14 cellular contexts compared by ENCODE assay signal in genomic region chr3:41598329-41598728, GRCh38.
"Had no signal": no experiment of that assay in that cellular context is flagged by ENCODE, and none has a peak within 500 bp of the region (broad histone marks: within the 10 kb centered on the region; RNA-seq: fewer than 3 reads in every experiment).

No MANE protein-coding gene starts in this region.

- H3K27ac ChIP-seq: coronary artery, heart left ventricle, right atrium auricular region had no signal

- DNase-seq: effector CD4-positive, alpha-beta T cell; endodermal cell; erythroblast; heart left ventricle; hippocampal formation; left colon; mesendoderm; naive thymus-derived CD4-positive, alpha-beta T cell; small intestine; stimulated activated CD4-positive, alpha-beta T cell treated with anti-CD3 and anti-CD28 coated beads, Interleukin-12 subunit alpha, Interleukin-12 subunit beta, amount 100 ng/mL, for 4 hours; stimulated activated naive CD4-positive, alpha-beta T cell treated with Interleukin-2 at 50 U/mL for 16 hours; trophoblast cell had no signal

- H3K9me3 ChIP-seq: heart left ventricle, right atrium auricular region had no signal

- H3K36me3 ChIP-seq: heart left ventricle, right atrium auricular region had no signal

- H3K4me3 ChIP-seq: coronary artery, heart left ventricle, right atrium auricular region had no signal

- ATAC-seq: left colon; naive thymus-derived CD4-positive, alpha-beta T cell had no signal

- H3K27me3 ChIP-seq: heart left ventricle, right atrium auricular region had no signal
